8 cellular contexts compared by ENCODE assay signal in the genomic region with DNA sequence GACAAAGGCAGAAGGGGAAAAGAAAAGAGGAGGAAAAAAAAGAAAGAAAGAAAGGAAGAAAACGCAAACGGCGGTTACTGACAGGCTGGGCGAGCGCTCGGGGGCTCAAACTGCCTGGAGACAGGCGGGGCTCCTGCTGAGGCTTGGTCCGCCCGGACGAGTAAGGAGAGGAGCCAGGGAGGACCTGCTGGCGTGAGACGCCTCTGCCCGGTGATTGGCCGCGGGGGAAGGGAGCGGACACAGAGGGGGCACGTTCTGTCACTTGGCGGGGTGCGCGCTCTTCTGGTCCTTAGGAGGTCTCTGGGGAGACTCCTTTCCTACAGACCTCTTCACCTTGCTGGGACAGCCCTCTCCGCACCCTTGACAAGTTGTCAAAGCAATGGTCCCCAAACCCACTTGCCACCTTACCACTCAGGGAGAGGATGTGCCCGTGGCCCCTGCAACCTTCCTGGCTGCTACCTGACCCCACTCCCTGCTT. TPM values are rescaled to one million over a fixed set of nuclear protein-coding genes. Genes with fewer than 3 reads are reported as not detected.
A peak's percentile ranks its signal among the peaks of the same experiment; 100 is the strongest.
DNase-seq lines count a peak whose midpoint lies in the region; ATAC-seq and TF ChIP-seq lines count a peak whose summit lies in the region.

No MANE protein-coding gene starts in this region.

- TF ChIP-seq CTCF in AG09309 (IDR thresholded peaks at IDR 0.05; ENCODE audit: control insufficient read depth, insufficient read depth, low read depth, low read length, missing control alignments) (no peak), vagina (IDR thresholded peaks at IDR 0.05) (no peak)

- TF ChIP-seq POLR2A in vagina (IDR thresholded peaks at IDR 0.05), result no peak

- peak overlapping the region; percentile 73 for H3K27ac ChIP-seq in cingulate gyrus (ENCODE audit: low read depth, low read length)
- H3K27ac ChIP-seq in mesodermal cell (ENCODE audit: low read depth, low read length, severe bottlenecking), result peak overlapping the region; percentile 100
- H3K27ac ChIP-seq in vagina, result peak overlapping the region; percentile 92

- H3K4me1 ChIP-seq in mesodermal cell (ENCODE audit: control insufficient read depth, insufficient read depth, low read length, poor library complexity, severe bottlenecking) (peaks cover 5% of the 10 kb centered on the region), vagina (peaks cover 25% of the 10 kb centered on the region)

- WGBS in mesodermal cell (ENCODE audit: insufficient coverage in 2 of 2), 2 experiments, result 0 to 1% methylated on average over 13 to 20 of the region's 22 CpGs

- intact Hi-C loops in vagina (cut with DNase I), result loop anchor here (2.0 kb wide), 1 partner anchor 42 kb away; a partner anchor contains a TSS

- DNase-seq in AG09309 (ENCODE audit: low read depth) (no peak), NCI-H510A treated with DMSO at 0.1 percent for 48 hours (lab: John Stamatoyannopoulos, UW) (peak; percentile 88), vagina (ENCODE audit: extremely low spot score in 2 of 2) (no peak), midbrain (lab: John Stamatoyannopoulos, UW) (no peak)

- H3K36me3 ChIP-seq in mesodermal cell (ENCODE audit: control insufficient read depth, insufficient read depth, low read length) (no peaks in the 10 kb centered on the region), vagina (no peaks in the 10 kb centered on the region)

- H3K4me3 ChIP-seq in AG09309 (ENCODE audit: control insufficient read depth, low read depth, low read length) (peak overlapping the region; percentile 63), mesodermal cell (ENCODE audit: extremely low read depth, insufficient read depth, low read length, poor library complexity, severe bottlenecking) (peak overlapping the region; percentile 80), vagina (peak overlapping the region; percentile 61 to 71)

- ATAC-seq in GM18502 (IDR thresholded peaks at IDR 0.05; ENCODE audit: poor library complexity, unreplicated experiment) (peak; percentile 58), HG02763 (IDR thresholded peaks at IDR 0.05; ENCODE audit: unreplicated experiment) (peak; percentile 32)

- H3K9me3 ChIP-seq in mesodermal cell (ENCODE audit: control insufficient read depth, low read length) (no peaks in the 10 kb centered on the region), vagina (no peaks in the 10 kb centered on the region)

- H3K27me3 ChIP-seq in vagina, result no peaks in the 10 kb centered on the region

RNA-seq across cellular contexts. Expression of a gene that starts 0.8 kb away (rescaled TPM):
- polyA plus RNA-seq in mesodermal cell (2013, experiment 1 of 2), result 9.8 TPM
- polyA plus RNA-seq in mesodermal cell (2013, experiment 2 of 2), result 9.8 TPM
- 27.0 TPM for total RNA-seq in vagina

RNA-seq across cellular contexts. Expression of a gene that starts 41.7 kb away (rescaled TPM):
- polyA plus RNA-seq in mesodermal cell (2013, experiment 1 of 2), result 0.52 TPM
- polyA plus RNA-seq in mesodermal cell (2013, experiment 2 of 2), result 0.51 TPM
- 3.9 TPM for total RNA-seq in vagina

RNA-seq across cellular contexts. Expression of a gene that starts 43.1 kb away (rescaled TPM):
- polyA plus RNA-seq in mesodermal cell (2013, experiment 1 of 2), result not detected
- not detected for polyA plus RNA-seq in mesodermal cell (2013, experiment 2 of 2)
- not detected for total RNA-seq in vagina
